ENCODE assay signal across 8 cellular contexts in genomic region chr4:158670975-158671664, GRCh38. TPM values are rescaled to one million over a fixed set of nuclear protein-coding genes. Genes with fewer than 3 reads are reported as not detected.
DNase-seq lines count a peak whose midpoint lies in the region; ATAC-seq, FAIRE-seq and TF ChIP-seq lines count a peak whose summit lies in the region.

No MANE protein-coding gene starts in this region.

- FAIRE-seq in HTR-8/SVneo (lab: Jason Lieb, UNC) = peak; percentile 83

- peak overlapping the region; percentile 75 for H3K4me3 ChIP-seq in neuron (ENCODE audit: low read length)

- peaks cover 17% of the 10 kb centered on the region for H3K36me3 ChIP-seq in neuron (ENCODE audit: insufficient read depth, low read length)

- H3K27me3 ChIP-seq in neuron (ENCODE audit: insufficient read depth, low read length) = no peaks in the 10 kb centered on the region

- H3K9me3 ChIP-seq in neuron (ENCODE audit: low read length) = no peaks in the 10 kb centered on the region

- peak; percentile 82 for DNase-seq in DMS 273 (lab: John Stamatoyannopoulos, UW; ENCODE audit: unreplicated experiment)
- DNase-seq in HTR-8/SVneo (ENCODE audit: insufficient read length, low spot score) = peak; percentile 62
- DNase-seq in activated gamma-delta T cell treated with Interleukin-2 at 50 U/mL for 16 hours = peak; percentile 31
- peak; percentile 86 for DNase-seq in foreskin melanocyte
- peak; percentile 77 for DNase-seq in superior temporal gyrus (ENCODE audit: extremely low spot score)

- peaks cover 7% of the 10 kb centered on the region for H3K4me1 ChIP-seq in neuron (ENCODE audit: insufficient read depth, low read length)

- peak overlapping the region; percentile 56 for H2AFZ ChIP-seq in neuron (ENCODE audit: low read depth, low read length)

- peak; percentile 25 for ATAC-seq in GM21367 (IDR thresholded peaks at IDR 0.05; ENCODE audit: unreplicated experiment)

TF ChIP-seq in PFSK-1, 5 proteins besides CTCF, POLR2A, EP300 and RAD21:
- TF ChIP-seq POLR2AphosphoS5 (IDR thresholded peaks at IDR 0.05; ENCODE audit: low read depth, low read length) (no peak), SIN3A (IDR thresholded peaks at IDR 0.05; ENCODE audit: borderline replicate concordance, insufficient read depth, low read length) (peak; percentile 43; the same call in 1 of the 2 replicates), TAF1 (IDR thresholded peaks at IDR 0.05; ENCODE audit: borderline replicate concordance, insufficient read depth, low read length) (peak; percentile 15; the same call in 1 of the 2 replicates)
TF ChIP-seq in PFSK-1: peak in this region for 2.

RNA-seq across cellular contexts. Expression of gene C4orf46, which starts 0.6 kb away (rescaled TPM):
- 3.1 TPM for polyA plus RNA-seq in PFSK-1 (2012; ENCODE audit: insufficient read length, low read depth)

RNA-seq across cellular contexts. Expression of gene ETFDH, which starts 1.0 kb away (rescaled TPM):
- polyA plus RNA-seq in PFSK-1 (2012; ENCODE audit: insufficient read length, low read depth) = 15.4 TPM

RNA-seq across cellular contexts. Expression of gene PPID, which starts 52.1 kb away (rescaled TPM):
- polyA plus RNA-seq in PFSK-1 (2012; ENCODE audit: insufficient read length, low read depth) = 14.2 TPM

Comparison
In these comparisons a context has a peak if more than half of its experiments do, and no peak if none do; other contexts are left out.
1. Peak in every context shown above with its lines: DNase-seq, ATAC-seq and H3K4me3 ChIP-seq.
2. DNase-seq: peak in every context shown above with its lines; median percentile 86 in foreskin melanocyte; 82 in DMS 273; 77 in superior temporal gyrus; 62 in HTR-8/SVneo; 31 in activated gamma-delta T cell treated with Interleukin-2 at 50 U/mL for 16 hours.